Comparison of ENCODE assay signal across 8 cellular contexts in the genomic region with DNA sequence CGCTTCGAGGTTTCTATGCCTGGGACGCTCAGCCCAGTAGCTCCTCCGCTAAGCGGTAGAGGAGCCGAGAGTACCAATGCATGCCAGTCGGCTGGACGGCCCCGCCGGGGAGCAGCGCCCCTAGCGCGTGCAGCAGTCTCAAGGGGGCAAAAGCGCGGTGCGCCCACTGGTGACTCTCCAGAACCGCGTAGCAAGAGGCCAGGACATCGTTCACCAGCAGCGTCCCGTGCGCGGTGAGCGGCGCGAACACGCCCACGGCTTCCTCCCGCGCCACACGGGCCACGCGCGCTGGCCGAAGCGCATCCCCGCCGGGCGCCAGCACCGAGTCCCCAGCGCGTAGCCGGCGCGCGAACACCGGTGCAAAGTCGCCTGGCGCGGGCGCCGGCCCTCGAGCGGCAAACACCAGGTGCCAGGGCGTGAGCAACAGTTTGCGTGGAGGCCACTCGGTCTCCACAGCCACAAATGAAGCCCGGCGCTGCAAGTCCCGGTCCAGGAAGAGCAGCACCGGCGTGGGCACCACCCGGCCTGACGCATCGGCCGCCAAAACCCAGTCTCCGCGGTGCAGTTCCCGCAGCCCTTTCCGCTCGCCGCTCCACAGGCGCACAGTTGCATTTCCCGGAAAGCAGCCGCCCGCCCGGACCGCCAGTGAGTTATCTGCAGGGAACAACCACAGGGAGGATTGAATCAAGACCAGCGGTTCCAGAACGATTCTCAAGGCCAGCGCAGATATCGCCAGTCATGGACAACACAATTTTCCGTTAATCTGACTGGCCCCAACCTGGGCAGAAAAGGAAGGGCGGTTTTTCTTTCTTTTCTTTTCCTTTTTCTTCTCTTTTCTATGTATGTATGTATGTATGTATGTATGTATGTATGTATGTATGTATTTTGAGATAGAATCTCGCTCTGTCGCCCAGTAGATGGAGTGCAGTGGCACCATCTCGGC. TPM values are rescaled to one million over a fixed set of nuclear protein-coding genes. Genes with fewer than 3 reads are reported as not detected.
DNase-seq lines count a peak whose midpoint lies in the region; ATAC-seq and TF ChIP-seq lines count a peak whose summit lies in the region.

No MANE protein-coding gene starts in this region.

- H3K27ac Mint-ChIP-seq in activated CD4-positive, alpha-beta T cell treated with anti-CD3 and anti-CD28 coated beads, Interleukin-2, amount 10 ng/mL, durations not matched to agents 24 days and 14 days: peak overlapping the region; percentile 63
- H3K27ac Mint-ChIP-seq in T-cell: no peak overlapping the region

- peaks cover 53% of the 10 kb centered on the region for H3K27me3 Mint-ChIP-seq in activated CD4-positive, alpha-beta T cell treated with anti-CD3 and anti-CD28 coated beads, Interleukin-2, amount 10 ng/mL, durations not matched to agents 24 days and 14 days
- peaks cover 38 to 57% of the 10 kb centered on the region in 2 donors for H3K27me3 Mint-ChIP-seq in T-cell

- TF ChIP-seq CTCF in upper lobe of left lung (IDR thresholded peaks at IDR 0.05): peak in 2 of 6 experiments; percentile 18 to 38

- peaks cover 50% of the 10 kb centered on the region for H3K4me1 Mint-ChIP-seq in activated CD4-positive, alpha-beta T cell treated with anti-CD3 and anti-CD28 coated beads, Interleukin-2, amount 10 ng/mL, durations not matched to agents 24 days and 14 days
- peaks cover 38 to 67% (median 51%) of the 10 kb centered on the region in 3 donors for H3K4me1 Mint-ChIP-seq in T-cell

- H3K27me3 ChIP-seq in duodenal mucosa (ENCODE audit: control insufficient read depth in 1 of 2, insufficient read depth in 2 of 2, low read length in 2 of 2): peaks cover 62 to 65% of the 10 kb centered on the region in 2 donors
- H3K27me3 ChIP-seq in upper lobe of left lung: peaks cover 0 to 53% (median 27%) of the 10 kb centered on the region in 4 donors

- H3K4me3 Mint-ChIP-seq in activated CD4-positive, alpha-beta T cell treated with anti-CD3 and anti-CD28 coated beads, Interleukin-2, amount 10 ng/mL, durations not matched to agents 24 days and 14 days: peak overlapping the region; percentile 80
- H3K4me3 Mint-ChIP-seq in T-cell: peak overlapping the region; percentile 70 to 80 (median 71)

- ATAC-seq in T-cell (replicated peaks in 1 of 4): peak; percentile 19 to 28 (median 23)
- ATAC-seq in upper lobe of left lung (ENCODE audit: low FRiP score in 2 of 2): peak in 1 of 2 donors; percentile 48
- ATAC-seq in HG02852 (IDR thresholded peaks at IDR 0.05; ENCODE audit: unreplicated experiment): no peak

- no peak for TF ChIP-seq POLR2A in upper lobe of left lung (IDR thresholded peaks at IDR 0.05)

- CTCF ChIA-PET in T-cell (lab: Charles Lee): interaction anchor here (0.5 to 6.5 kb wide), 7 partner anchors 15 to 80 kb away, joined by 3 to 37 read pairs (median 5); a partner anchor contains a TSS

- POLR2A ChIA-PET in T-cell (lab: Charles Lee): interaction anchor here in 1 of 2 donors (0.6 kb wide), 1 partner anchor 940 kb away, joined by 9 read pairs; no protein-coding TSS in a partner anchor

- no peaks in the 10 kb centered on the region for H3K36me3 ChIP-seq in duodenal mucosa (ENCODE audit: control insufficient read depth in 1 of 2, insufficient read depth in 2 of 2, low read length in 2 of 2)
- no peaks in the 10 kb centered on the region for H3K36me3 ChIP-seq in upper lobe of left lung

- H3K9me3 Mint-ChIP-seq in activated CD4-positive, alpha-beta T cell treated with anti-CD3 and anti-CD28 coated beads, Interleukin-2, amount 10 ng/mL, durations not matched to agents 24 days and 14 days: no peaks in the 10 kb centered on the region
- H3K9me3 Mint-ChIP-seq in T-cell: no peaks in the 10 kb centered on the region

- H3K36me3 Mint-ChIP-seq in activated CD4-positive, alpha-beta T cell treated with anti-CD3 and anti-CD28 coated beads, Interleukin-2, amount 10 ng/mL, durations not matched to agents 24 days and 14 days (ENCODE audit: low read depth): peaks cover 2% of the 10 kb centered on the region
- H3K36me3 Mint-ChIP-seq in T-cell: peaks cover 2% of the 10 kb centered on the region

- TF ChIP-seq EP300 in upper lobe of left lung (IDR thresholded peaks at IDR 0.05): no peak

- no peaks in the 10 kb centered on the region for H3K9me3 ChIP-seq in duodenal mucosa (ENCODE audit: control insufficient read depth in 1 of 2, low read length in 2 of 2)
- no peaks in the 10 kb centered on the region for H3K9me3 ChIP-seq in upper lobe of left lung

- no peak overlapping the region for H3K9ac ChIP-seq in duodenal mucosa (ENCODE audit: low read depth in 1 of 2, low read length in 2 of 2)

- 4 to 5% methylated on average over 37 to 58 of the region's 87 CpGs for WGBS in upper lobe of left lung, 2 donors

- H3K4me1 ChIP-seq in duodenal mucosa (ENCODE audit: control insufficient read depth in 1 of 2, insufficient read depth in 2 of 2, low read length in 2 of 2): peaks cover 35 to 48% of the 10 kb centered on the region in 2 donors
- peaks cover 66 to 77% (median 70%) of the 10 kb centered on the region in 4 donors for H3K4me1 ChIP-seq in upper lobe of left lung

- H3K4me3 ChIP-seq in duodenal mucosa (ENCODE audit: low read depth in 1 of 2, low read length in 2 of 2) (peak overlapping the region; percentile 36 to 57), upper lobe of left lung (peak overlapping the region in 3 of 4 donors; percentile 33 to 51 (median 45))

- H3K27ac ChIP-seq in duodenal mucosa (ENCODE audit: low read depth, low read length) (no peak overlapping the region), upper lobe of left lung (peak overlapping the region in 2 of 4 donors; percentile 17 to 68)

- DNase-seq in activated CD4-positive, alpha-beta T cell treated with anti-CD3 and anti-CD28 coated beads, Interleukin-2, amount 10 ng/mL, durations not matched to agents 24 days and 14 days: peak; percentile 84
- DNase-seq in activated CD4-positive, alpha-beta T cell treated with anti-CD3 and anti-CD28 coated beads for 1 hour: no peak
- DNase-seq in T-cell: peak in 9 of 34 experiments; percentile 19 to 41 (median 28)
- peak; percentile 93 for DNase-seq in mesenteric fat pad (ENCODE audit: low spot score)
- peak in 1 of 2 donors; percentile 89 for DNase-seq in upper lobe of left lung
- DNase-seq in NCI-H2107 treated with DMSO at 0.1 percent for 48 hours (lab: John Stamatoyannopoulos, UW; ENCODE audit: unreplicated experiment): no peak

- intact Hi-C loops in activated CD4-positive, alpha-beta T cell treated with anti-CD3 and anti-CD28 coated beads, Interleukin-2, amount 10 ng/mL, durations not matched to agents 24 days and 14 days (cut with micrococcal nuclease): loop anchor here (2.0 to 5.0 kb wide), 3 partner anchors 21 to 252 kb away; a partner anchor contains a TSS

RNA-seq across cellular contexts. Expression of a gene that starts 4.5 kb away (rescaled TPM):
- total RNA-seq in activated CD4-positive, alpha-beta T cell treated with anti-CD3 and anti-CD28 coated beads, Interleukin-2, amount 10 ng/mL, durations not matched to agents 24 days and 14 days: 0.07 and 0.09 TPM in 2 replicates
- under 1 TPM; 0.12 to 0.45 (median 0.38) TPM for total RNA-seq in T-cell
- total RNA-seq in mesenteric fat pad: 1.5 TPM
- 1 to 10 TPM in 2 of 6 donors, under 1 TPM in 3, not detected in 1; 0.39 to 3.1 (median 0.76) TPM for total RNA-seq in upper lobe of left lung

RNA-seq across cellular contexts. Expression of a gene that starts 20.3 kb away (rescaled TPM):
- 10.9 and 11.8 TPM in 2 replicates for total RNA-seq in activated CD4-positive, alpha-beta T cell treated with anti-CD3 and anti-CD28 coated beads, Interleukin-2, amount 10 ng/mL, durations not matched to agents 24 days and 14 days
- total RNA-seq in T-cell (1 to 10 TPM; 2.3 to 5.3 (median 2.5) TPM), mesenteric fat pad (0.42 TPM), upper lobe of left lung (1 to 10 TPM in 2 of 6 donors, under 1 TPM in 2, not detected in 2; 0.97 to 1.4 (median 1.2) TPM)

RNA-seq across cellular contexts. Expression of a gene that starts 20.5 kb away (rescaled TPM):
- 39.9 and 43.7 TPM in 2 replicates for total RNA-seq in activated CD4-positive, alpha-beta T cell treated with anti-CD3 and anti-CD28 coated beads, Interleukin-2, amount 10 ng/mL, durations not matched to agents 24 days and 14 days
- total RNA-seq in T-cell (100 to 1,000 TPM; 159 to 302 (median 224) TPM), mesenteric fat pad (46.1 TPM), upper lobe of left lung (100 to 1,000 TPM in 1 of 6 donors, 10 to 100 TPM in 5; 20.4 to 108 (median 57.7) TPM)

RNA-seq across cellular contexts. Expression of a gene that starts 29.5 kb away (rescaled TPM):
- 101 TPM in 2 replicates for total RNA-seq in activated CD4-positive, alpha-beta T cell treated with anti-CD3 and anti-CD28 coated beads, Interleukin-2, amount 10 ng/mL, durations not matched to agents 24 days and 14 days
- total RNA-seq in T-cell: 100 to 1,000 TPM; 135 to 161 (median 152) TPM
- total RNA-seq in mesenteric fat pad: 79.7 TPM
- total RNA-seq in upper lobe of left lung: 100 to 1,000 TPM in 5 of 6 donors, 10 to 100 TPM in 1; 91.5 to 250 (median 112) TPM

RNA-seq across cellular contexts. Expression of a gene that starts 41.1 kb away (rescaled TPM):
- total RNA-seq in activated CD4-positive, alpha-beta T cell treated with anti-CD3 and anti-CD28 coated beads, Interleukin-2, amount 10 ng/mL, durations not matched to agents 24 days and 14 days: 1,679 and 1,696 TPM in 2 replicates
- total RNA-seq in T-cell: 100 to 1,000 TPM; 167 to 232 (median 205) TPM
- 737 TPM for total RNA-seq in mesenteric fat pad
- 100 to 1,000 TPM in 5 of 6 donors, 10 to 100 TPM in 1; 87.0 to 764 (median 397) TPM for total RNA-seq in upper lobe of left lung

Comparison
In these comparisons a context has a peak if more than half of its experiments do, and no peak if none do; other contexts are left out.
1. DNase-seq: peak in activated CD4-positive, alpha-beta T cell treated with anti-CD3 and anti-CD28 coated beads, Interleukin-2, amount 10 ng/mL, durations not matched to agents 24 days and 14 days (single experiment) and mesenteric fat pad (single experiment); none in activated CD4-positive, alpha-beta T cell treated with anti-CD3 and anti-CD28 coated beads for 1 hour (single experiment) and NCI-H2107 treated with DMSO at 0.1 percent for 48 hours (single experiment).